Comparison of ENCODE assay signal across 26 cellular contexts in the genomic region with DNA sequence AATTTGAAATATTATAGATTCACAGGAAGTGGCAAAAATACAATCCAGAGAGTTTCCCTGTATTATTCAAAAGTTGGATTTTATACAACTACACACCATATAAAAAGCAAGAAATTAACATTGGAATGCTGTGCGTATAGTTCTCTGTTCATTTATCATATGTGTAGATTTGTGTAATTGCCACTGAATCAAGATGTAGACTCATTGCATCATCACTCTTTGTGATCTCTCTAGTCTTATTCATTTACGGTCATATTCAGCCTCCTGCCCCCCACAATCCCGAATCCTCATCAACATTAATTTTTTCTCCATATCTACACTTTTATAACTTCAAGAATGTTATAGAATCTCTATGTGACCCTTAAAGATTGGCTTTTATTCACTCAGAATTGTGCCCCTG.
A peak's percentile ranks its signal among the peaks of the same experiment; 100 is the strongest.
DNase-seq lines count a peak whose midpoint lies in the region; ATAC-seq, FAIRE-seq and TF ChIP-seq lines count a peak whose summit lies in the region.
"Had no signal": no experiment of that assay in that cellular context is flagged by ENCODE, and none has a peak within 500 bp of the region (broad histone marks: within the 10 kb centered on the region; RNA-seq: fewer than 3 reads in every experiment).

No MANE protein-coding gene starts in this region.

- in situ Hi-C loops in IMR-90 (cut with MboI; ENCODE audit: low sequenced_read_pairs) = no loop called here

- no peak overlapping the region for H3K18ac ChIP-seq in IMR-90 (ENCODE audit: low read depth, low read length)

- no peak overlapping the region for H2BK120ac ChIP-seq in IMR-90 (ENCODE audit: low read depth, low read length)

- H2AK5ac ChIP-seq in IMR-90 (ENCODE audit: low read depth, low read length) = no peak overlapping the region

- H3K27ac ChIP-seq in IMR-90 (ENCODE audit: insufficient read depth, low read length) (no peak overlapping the region), endodermal cell (ENCODE audit: low read depth, low read length) (peak overlapping the region; percentile 85), neural progenitor cell (no peak overlapping the region), stomach (no peak overlapping the region)
- H3K27ac ChIP-seq: A549; BLaER1 treated with 17β-estradiol and CSF1 and Interleukin-3, amounts not matched to agents 10 nM and 100 nM had no signal

- H3K36me3 ChIP-seq in IMR-90 (ENCODE audit: control insufficient read depth, insufficient read depth, low read length) (no peaks in the 10 kb centered on the region), endodermal cell (ENCODE audit: control insufficient read depth, insufficient read depth, low read length) (no peaks in the 10 kb centered on the region), neural progenitor cell (no peaks in the 10 kb centered on the region), stomach (no peaks in the 10 kb centered on the region)
- H3K36me3 ChIP-seq: BE2C; BLaER1 treated with 17β-estradiol and CSF1 and Interleukin-3, amounts not matched to agents 10 nM and 100 nM; HAP-1 had no signal

- no peak overlapping the region for H4K91ac ChIP-seq in IMR-90 (ENCODE audit: insufficient read depth, low read depth, low read length)

- no peak overlapping the region for H4K8ac ChIP-seq in IMR-90 (ENCODE audit: low read depth in 2 of 2, low read length in 2 of 2)

- TF ChIP-seq RAD21 in IMR-90 (IDR thresholded peaks at IDR 0.05; ENCODE audit: low read length) = no peak

- TF ChIP-seq CTCF in IMR-90 (conservative IDR thresholded peaks at IDR 0.05; ENCODE audit: low read depth, low read length) (no peak), endodermal cell (conservative IDR thresholded peaks at IDR 0.05) (no peak), neural progenitor cell (IDR thresholded peaks at IDR 0.05) (no peak), stomach (IDR thresholded peaks at IDR 0.05) (no peak)

- H3K4me1 Mint-ChIP-seq in endodermal cell = peaks cover 29% of the 10 kb centered on the region
- peaks cover 48% of the 10 kb centered on the region for H3K4me1 Mint-ChIP-seq in neural progenitor cell
- no peaks in the 10 kb centered on the region for H3K4me1 Mint-ChIP-seq in stimulated activated effector memory CD8-positive, alpha-beta T cell treated with anti-CD3 and anti-CD28 coated beads, Interleukin-12 subunit alpha, Interleukin-12 subunit beta, amount 100 ng/mL, for 72 hours
- H3K4me1 Mint-ChIP-seq: CD8-positive, alpha-beta memory T cell had no signal

- no peak overlapping the region for H3K23ac ChIP-seq in IMR-90 (ENCODE audit: low read depth, low read length)

- H2BK5ac ChIP-seq in IMR-90 (ENCODE audit: low read depth, low read length, poor library complexity, severe bottlenecking) = no peak overlapping the region

- BruUV-seq in IMR-90 (replicated peaks; lab: Mats Ljungman, UMichigan) = no TSS peak

- H3K9ac ChIP-seq in IMR-90 (ENCODE audit: low read depth, low read length) (no peak overlapping the region), endodermal cell (ENCODE audit: extremely low read depth, low read length, poor library complexity, severe bottlenecking) (no peak overlapping the region), neural progenitor cell (no peak overlapping the region)
- H3K9ac ChIP-seq: BLaER1 treated with 17β-estradiol and CSF1 and Interleukin-3, amounts not matched to agents 10 nM and 100 nM had no signal

- H3K56ac ChIP-seq in IMR-90 (ENCODE audit: extremely low read depth, insufficient read depth, low read length) = no peak overlapping the region

- dilution Hi-C loops in IMR-90 (cut with HindIII; ENCODE audit: low sequenced_read_pairs, unreplicated experiment) = no loop called here

- TF ChIP-seq POLR2A in IMR-90 (IDR thresholded peaks at IDR 0.05; ENCODE audit: low read depth, low read length) (no peak), stomach (IDR thresholded peaks at IDR 0.05) (no peak)

- H3K36me3 Mint-ChIP-seq in endodermal cell (ENCODE audit: low read depth) (no peaks in the 10 kb centered on the region), neural progenitor cell (no peaks in the 10 kb centered on the region)
- no peaks in the 10 kb centered on the region for H3K36me3 Mint-ChIP-seq in stimulated activated effector memory CD8-positive, alpha-beta T cell treated with anti-CD3 and anti-CD28 coated beads, Interleukin-12 subunit alpha, Interleukin-12 subunit beta, amount 100 ng/mL, for 72 hours
- H3K36me3 Mint-ChIP-seq: CD14-positive monocyte; CD8-positive, alpha-beta memory T cell had no signal

- no peak for ATAC-seq in IMR-90 (ENCODE audit: low read depth)
- ATAC-seq in stimulated activated effector memory CD8-positive, alpha-beta T cell treated with anti-CD3 and anti-CD28 coated beads, Interleukin-12 subunit alpha, Interleukin-12 subunit beta, amount 100 ng/mL, for 72 hours = no peak
- ATAC-seq: GM12878 had no signal

- H3K79me1 ChIP-seq in IMR-90 (ENCODE audit: low read depth in 1 of 2, low read length in 2 of 2) = no peaks in the 10 kb centered on the region

- H3K27ac Mint-ChIP-seq in endodermal cell = no peak overlapping the region
- peak overlapping the region; percentile 92 for H3K27ac Mint-ChIP-seq in neural progenitor cell
- H3K27ac Mint-ChIP-seq in stimulated activated effector memory CD8-positive, alpha-beta T cell treated with anti-CD3 and anti-CD28 coated beads, Interleukin-12 subunit alpha, Interleukin-12 subunit beta, amount 100 ng/mL, for 72 hours = no peak overlapping the region
- H3K27ac Mint-ChIP-seq: CD4-positive, alpha-beta T cell; CD8-positive, alpha-beta memory T cell; HFFc6 had no signal

- H3K4me1 ChIP-seq in IMR-90 (ENCODE audit: control insufficient read depth, insufficient read depth, low read length) = no peaks in the 10 kb centered on the region
- H3K4me1 ChIP-seq in endodermal cell (ENCODE audit: control insufficient read depth, insufficient read depth, low read length) = peaks cover 4% of the 10 kb centered on the region
- peaks cover 30% of the 10 kb centered on the region for H3K4me1 ChIP-seq in neural progenitor cell
- no peaks in the 10 kb centered on the region for H3K4me1 ChIP-seq in stomach
- H3K4me1 ChIP-seq: A549, BE2C, HAP-1 had no signal

- no peak overlapping the region for H2BK15ac ChIP-seq in IMR-90 (ENCODE audit: low read depth, low read length)

- intact Hi-C loops in IMR-90 (cut with micrococcal nuclease) (no loop called here), stomach (cut with DNase I; ENCODE audit: low total_unique reads) (no loop called here)

- H4K5ac ChIP-seq in IMR-90 (ENCODE audit: low read depth, low read length) = no peak overlapping the region

- H2BK20ac ChIP-seq in IMR-90 (ENCODE audit: low read depth, low read length) = no peak overlapping the region

- H3K9me3 ChIP-seq in IMR-90 (ENCODE audit: control insufficient read depth, insufficient read depth, low read length) (peaks cover 26% of the 10 kb centered on the region), endodermal cell (ENCODE audit: control insufficient read depth, low read length) (no peaks in the 10 kb centered on the region), neural progenitor cell (ENCODE audit: low read depth) (no peaks in the 10 kb centered on the region), stomach (no peaks in the 10 kb centered on the region)
- H3K9me3 ChIP-seq: A549; BE2C; BLaER1 treated with 17β-estradiol and CSF1 and Interleukin-3, amounts not matched to agents 10 nM and 100 nM; HAP-1 had no signal

- no peaks in the 10 kb centered on the region for H3K27me3 ChIP-seq in IMR-90 (ENCODE audit: control insufficient read depth, insufficient read depth, low read length)
- H3K27me3 ChIP-seq in endodermal cell (ENCODE audit: control insufficient read depth, insufficient read depth, low read length, poor library complexity, severe bottlenecking) = no peaks in the 10 kb centered on the region
- H3K27me3 ChIP-seq in neural progenitor cell = no peaks in the 10 kb centered on the region
- peaks cover 0 to 68% (median 13%) of the 10 kb centered on the region in 3 donors for H3K27me3 ChIP-seq in stomach
- H3K27me3 ChIP-seq: BLaER1 treated with 17β-estradiol and CSF1 and Interleukin-3, amounts not matched to agents 10 nM and 100 nM had no signal

- H3K4me3 Mint-ChIP-seq in endodermal cell (no peak overlapping the region), neural progenitor cell (peak overlapping the region; percentile 6)
- H3K4me3 Mint-ChIP-seq in stimulated activated effector memory CD8-positive, alpha-beta T cell treated with anti-CD3 and anti-CD28 coated beads, Interleukin-12 subunit alpha, Interleukin-12 subunit beta, amount 100 ng/mL, for 72 hours = no peak overlapping the region
- H3K4me3 Mint-ChIP-seq: CD14-positive monocyte; CD4-positive, alpha-beta T cell; CD8-positive, alpha-beta memory T cell; HFFc6 had no signal

- peaks cover 13% of the 10 kb centered on the region for H3F3A ChIP-seq in neural progenitor cell (ENCODE audit: low read depth)

- no peak overlapping the region for H3K14ac ChIP-seq in IMR-90 (replicated peaks; ENCODE audit: low read depth, low read length)

- H3K4me2 ChIP-seq in IMR-90 (ENCODE audit: low read depth, low read length) (no peak overlapping the region), neural progenitor cell (peak overlapping the region; percentile 65)
- H3K4me2 ChIP-seq: A549 had no signal

- H3K4ac ChIP-seq in IMR-90 (ENCODE audit: low read depth, low read length) = no peak overlapping the region

- TF ChIP-seq EP300 in stomach (IDR thresholded peaks at IDR 0.05) = no peak

- DNase-seq in IMR-90 (no peak), endodermal cell (no peak), neural progenitor cell (ENCODE audit: low spot score) (no peak), GM19239 (ENCODE audit: insufficient read length, low spot score) (no peak), stomach (no peak), iPS-NIHi11 (ENCODE audit: low spot score) (no peak)
- no peak for DNase-seq in stimulated activated effector memory CD8-positive, alpha-beta T cell treated with anti-CD3 and anti-CD28 coated beads, Interleukin-12 subunit alpha, Interleukin-12 subunit beta, amount 100 ng/mL, for 72 hours (ENCODE audit: low spot score in 2 of 2)
- DNase-seq: 8988T; ACHN; AML-193; BE2C; CD4-positive, alpha-beta T cell; CD8-positive, alpha-beta memory T cell; DMS 273 treated with DMSO at 0.1 percent for 48 hours; DMS79; EL; GDM1; GOT3; HFFc6 had no signal

- 100% methylated on average over 1 of the region's 3 CpGs; no CpG with 5 or more reads in 1 of the 2 experiments for WGBS in IMR-90 (ENCODE audit: extremely low coverage in 2 of 2, insufficient read length in 1 of 2), 2 experiments
- WGBS in endodermal cell (ENCODE audit: insufficient coverage in 1 of 2, insufficient read length in 1 of 2), 2 experiments = 90% methylated on average over 2 of the region's 3 CpGs; no CpG with 5 or more reads in 1 of the 2 experiments
- 72 to 89% (median 87%) methylated on average over 3 of the region's 3 CpGs for WGBS in stomach, 5 donors

- H3K27me3 Mint-ChIP-seq in endodermal cell (ENCODE audit: insufficient read depth) = peaks cover 21% of the 10 kb centered on the region
- H3K27me3 Mint-ChIP-seq in neural progenitor cell (ENCODE audit: insufficient read depth, low read depth) = peaks cover 7% of the 10 kb centered on the region

- no peak overlapping the region for H2AK9ac ChIP-seq in IMR-90 (replicated peaks; ENCODE audit: low read depth, low read length, poor library complexity)

- POLR2A ChIA-PET in IMR-90 (lab: Charles Lee; ENCODE audit: unreplicated experiment) = no interaction called here

- H3K4me3 ChIP-seq in IMR-90 (ENCODE audit: insufficient read depth, low read depth, low read length) (no peak overlapping the region), endodermal cell (ENCODE audit: low read length) (no peak overlapping the region), neural progenitor cell (no peak overlapping the region), stomach (no peak overlapping the region)
- H3K4me3 ChIP-seq: A549; BLaER1 treated with 17β-estradiol and CSF1 and Interleukin-3, amounts not matched to agents 10 nM and 100 nM; GM12878; HAP-1 had no signal

- no peak for FAIRE-seq in GM19239 (lab: Jason Lieb, UNC)
- FAIRE-seq: A549, D721Med, GM12878, H54 had no signal

- CTCF ChIA-PET in IMR-90 (lab: Yijun Ruan, JAX) = no interaction called here

- no peaks in the 10 kb centered on the region for H3K79me2 ChIP-seq in neural progenitor cell (ENCODE audit: low read depth)

- H4K20me1 ChIP-seq in IMR-90 (ENCODE audit: insufficient read depth, low read length) (no peaks in the 10 kb centered on the region), neural progenitor cell (ENCODE audit: low read depth) (no peaks in the 10 kb centered on the region)
- H4K20me1 ChIP-seq: BLaER1 treated with 17β-estradiol and CSF1 and Interleukin-3, amounts not matched to agents 10 nM and 100 nM had no signal

- no peaks in the 10 kb centered on the region for H3K9me1 ChIP-seq in IMR-90 (ENCODE audit: insufficient read depth, low read length)

- H3K9me3 Mint-ChIP-seq in endodermal cell (no peaks in the 10 kb centered on the region), neural progenitor cell (no peaks in the 10 kb centered on the region)
- H3K9me3 Mint-ChIP-seq in stimulated activated effector memory CD8-positive, alpha-beta T cell treated with anti-CD3 and anti-CD28 coated beads, Interleukin-12 subunit alpha, Interleukin-12 subunit beta, amount 100 ng/mL, for 72 hours = no peaks in the 10 kb centered on the region
- H3K9me3 Mint-ChIP-seq: CD4-positive, alpha-beta T cell; CD8-positive, alpha-beta memory T cell had no signal

- H2AFZ ChIP-seq in IMR-90 (replicated peaks; ENCODE audit: low read length, poor library complexity) (no peak overlapping the region), neural progenitor cell (replicated peaks) (no peak overlapping the region)
